ENCODE assay signal across 14 cellular contexts in genomic region chr9:115262952-115263351, GRCh38.
DNase-seq lines count a peak whose midpoint lies in the region; ATAC-seq and TF ChIP-seq lines count a peak whose summit lies in the region.
"Had no signal": no experiment of that assay in that cellular context is flagged by ENCODE, and none has a peak within 500 bp of the region (broad histone marks: within the 10 kb centered on the region; RNA-seq: fewer than 3 reads in every experiment).

No MANE protein-coding gene starts in this region.

- peak overlapping the region; percentile 63 for H3K4me2 ChIP-seq in PC-3 (ENCODE audit: low read length)

- H2AFZ ChIP-seq in ACC112 (ENCODE audit: low read length, unreplicated experiment) (no peak overlapping the region), PC-3 (ENCODE audit: low read length) (no peak overlapping the region)

- no peaks in the 10 kb centered on the region for H3K9me3 ChIP-seq in PC-3 (ENCODE audit: low read length)
- H3K9me3 ChIP-seq: gastroesophageal sphincter had no signal

- H3K9ac ChIP-seq in PC-3 (ENCODE audit: low read length): peak overlapping the region; percentile 62

- intact Hi-C loops in PC-3 (cut with micrococcal nuclease): loop anchor here (1.0 to 5.0 kb wide), 2 partner anchors 110 to 156 kb away; no protein-coding TSS in a partner anchor

- no peak overlapping the region for H3K27ac Mint-ChIP-seq in effector memory CD8-positive, alpha-beta T cell
- H3K27ac Mint-ChIP-seq: activated CD4-positive, alpha-beta T cell treated with anti-CD3 and anti-CD28 coated beads for 36 hours; H9 had no signal

- peak; percentile 48 for ATAC-seq in PC-3
- ATAC-seq in GM21528 (IDR thresholded peaks at IDR 0.05; ENCODE audit: low FRiP score, unreplicated experiment): no peak
- no peak for ATAC-seq in effector memory CD8-positive, alpha-beta T cell (replicated peaks)
- ATAC-seq: activated CD4-positive, alpha-beta T cell treated with anti-CD3 and anti-CD28 coated beads for 36 hours; gastroesophageal sphincter had no signal

- DNase-seq in M059J (ENCODE audit: low read depth): peak; percentile 81
- peak; percentile 65 for DNase-seq in PC-3
- DNase-seq in fibroblast of the aortic adventitia (ENCODE audit: low read depth): peak; percentile 21
- no peak for DNase-seq in LoVo (ENCODE audit: low spot score)
- no peak for DNase-seq in GM13976 (ENCODE audit: low spot score)
- no peak for DNase-seq in effector memory CD8-positive, alpha-beta T cell
- DNase-seq: activated CD4-positive, alpha-beta T cell treated with anti-CD3 and anti-CD28 coated beads for 36 hours; activated T-cell treated with anti-CD3 and anti-CD28 coated beads, Interleukin-2, amount 50 U/mL, for 48 hours; H9; retina; stimulated activated naive CD4-positive, alpha-beta T cell treated with Interleukin-2 at 50 U/mL for 16 hours had no signal

- H3K4me3 Mint-ChIP-seq in effector memory CD8-positive, alpha-beta T cell: no peak overlapping the region
- H3K4me3 Mint-ChIP-seq: activated CD4-positive, alpha-beta T cell treated with anti-CD3 and anti-CD28 coated beads for 36 hours; H9 had no signal

- H3K27me3 Mint-ChIP-seq in effector memory CD8-positive, alpha-beta T cell: peaks cover 9 to 11% of the 10 kb centered on the region in 2 donors

- H3K9me2 ChIP-seq in PC-3 (replicated peaks; ENCODE audit: low read length): no peaks in the 10 kb centered on the region

- in situ Hi-C loops in GM13976 (cut with MboI; ENCODE audit: low sequenced_read_pairs, unreplicated experiment): no loop called here

- no peaks in the 10 kb centered on the region for H3K36me3 Mint-ChIP-seq in effector memory CD8-positive, alpha-beta T cell (ENCODE audit: insufficient read depth)

- H3K79me2 ChIP-seq in ACC112 (ENCODE audit: control insufficient read depth, insufficient read depth, low read length, unreplicated experiment) (no peaks in the 10 kb centered on the region), PC-3 (ENCODE audit: low read length) (no peaks in the 10 kb centered on the region)

- H3F3A ChIP-seq in PC-3 (ENCODE audit: low read length, unreplicated experiment): peaks cover 5% of the 10 kb centered on the region

- no peaks in the 10 kb centered on the region; the same call in 1 of the 2 replicates for H4K20me1 ChIP-seq in PC-3 (ENCODE audit: low read length)

- no TSS peak for BruUV-seq in PC-3 (replicated peaks; lab: Mats Ljungman, UMichigan)

- H3K27me3 ChIP-seq in ACC112 (ENCODE audit: insufficient read depth, low read length): no peaks in the 10 kb centered on the region
- H3K27me3 ChIP-seq in PC-3 (ENCODE audit: low read length): no peaks in the 10 kb centered on the region
- H3K27me3 ChIP-seq: gastroesophageal sphincter had no signal

- H3K9me3 Mint-ChIP-seq in effector memory CD8-positive, alpha-beta T cell: no peaks in the 10 kb centered on the region
- H3K9me3 Mint-ChIP-seq: H9 had no signal

- H3K36me3 ChIP-seq in ACC112 (ENCODE audit: insufficient read depth, low read length) (no peaks in the 10 kb centered on the region), PC-3 (ENCODE audit: low read depth, low read length) (no peaks in the 10 kb centered on the region)
- H3K36me3 ChIP-seq: gastroesophageal sphincter had no signal

- H3K4me3 ChIP-seq in ACC112 (ENCODE audit: low read depth, low read length) (no peak overlapping the region), PC-3 (ENCODE audit: low read length) (0 out of 2 replicates have a peak overlapping the region, but pooled peaks have one; percentile 24), fibroblast of the aortic adventitia (ENCODE audit: low read depth, low read length) (no peak overlapping the region)
- H3K4me3 ChIP-seq: gastroesophageal sphincter had no signal

- TF ChIP-seq CTCF in PC-3 (conservative IDR thresholded peaks at IDR 0.05; ENCODE audit: low read depth, low read length) (no peak), fibroblast of the aortic adventitia (IDR thresholded peaks at IDR 0.05; ENCODE audit: insufficient read depth, low read length) (no peak), GM13976 (IDR thresholded peaks at IDR 0.05; ENCODE audit: borderline replicate concordance, control extremely low read depth, extremely low read depth, insufficient read depth, missing control alignments) (no peak)

- peak overlapping the region; percentile 82 for H3K27ac ChIP-seq in ACC112 (ENCODE audit: low read depth, low read length)
- H3K27ac ChIP-seq in PC-3 (ENCODE audit: low read length): peak overlapping the region; percentile 99
- H3K27ac ChIP-seq: gastroesophageal sphincter had no signal

- H3K4me1 Mint-ChIP-seq in effector memory CD8-positive, alpha-beta T cell (ENCODE audit: low read depth in 2 of 2): no peaks in the 10 kb centered on the region
- H3K4me1 Mint-ChIP-seq: activated CD4-positive, alpha-beta T cell treated with anti-CD3 and anti-CD28 coated beads for 36 hours; H9 had no signal

- H3K4me1 ChIP-seq in ACC112 (ENCODE audit: control insufficient read depth, insufficient read depth, low read length, unreplicated experiment) (peaks cover 54% of the 10 kb centered on the region), PC-3 (ENCODE audit: insufficient read depth, low read length) (peaks cover 45% of the 10 kb centered on the region)

- POLR2A ChIA-PET in PC-3 (lab: Charles Lee; ENCODE audit: unreplicated experiment): no interaction called here

- CTCF ChIA-PET in PC-3 (lab: Charles Lee): no interaction called here

Comparison
In these comparisons a context has a peak if more than half of its experiments do, and no peak if none do; other contexts are left out.
1. DNase-seq: peak in M059J (single experiment), PC-3 (single experiment) and fibroblast of the aortic adventitia (single experiment); none in LoVo (single experiment), GM13976 (single experiment) and effector memory CD8-positive, alpha-beta T cell (0 of 3).